8 cellular contexts compared by ENCODE assay signal in genomic region chr12:122079038-122079531, GRCh38. TPM values are rescaled to one million over a fixed set of nuclear protein-coding genes. Genes with fewer than 3 reads are reported as not detected.
DNase-seq lines count a peak whose midpoint lies in the region; ATAC-seq, FAIRE-seq and TF ChIP-seq lines count a peak whose summit lies in the region.

No MANE protein-coding gene starts in this region.

- CTCF ChIA-PET in A549 (lab: Yijun Ruan, JAX) (interaction anchor here (0.6 to 32.3 kb wide), 5 partner anchors 10 to 45 kb away, joined by 3 to 850 read pairs (median 4); no protein-coding TSS in a partner anchor), PC-3 (lab: Charles Lee) (interaction anchor here (0.5 to 1.6 kb wide), 3 partner anchors 43 to 276 kb away, joined by 3 to 5 read pairs (median 3); no protein-coding TSS in a partner anchor)

- H3K9ac ChIP-seq in PC-3 (ENCODE audit: low read length) = peak overlapping the region; percentile 79

- H3K9me3 ChIP-seq in A549 (no peaks in the 10 kb centered on the region), PC-3 (ENCODE audit: low read length) (no peaks in the 10 kb centered on the region), lung (ENCODE audit: control insufficient read depth in 2 of 2, insufficient read depth in 1 of 2, low read length in 1 of 2) (no peaks in the 10 kb centered on the region), thymus (ENCODE audit: control insufficient read depth) (no peaks in the 10 kb centered on the region)

- H3K4me2 ChIP-seq in A549 = peak overlapping the region; percentile 93
- H3K4me2 ChIP-seq in PC-3 (ENCODE audit: low read length) = peak overlapping the region; percentile 93

- H3K27me3 ChIP-seq in PC-3 (ENCODE audit: low read length) = no peaks in the 10 kb centered on the region
- H3K27me3 ChIP-seq in lung (ENCODE audit: control insufficient read depth, insufficient read depth) = no peaks in the 10 kb centered on the region
- no peaks in the 10 kb centered on the region for H3K27me3 ChIP-seq in thymus (ENCODE audit: control insufficient read depth, insufficient read depth)

- H3K79me2 ChIP-seq in PC-3 (ENCODE audit: low read length) = peaks cover 52% of the 10 kb centered on the region

- no peaks in the 10 kb centered on the region for H3K36me3 ChIP-seq in PC-3 (ENCODE audit: low read depth, low read length)
- H3K36me3 ChIP-seq in lung (ENCODE audit: control insufficient read depth in 2 of 2, insufficient read depth in 2 of 2, low read length in 2 of 2) = peaks cover 0 to 3% of the 10 kb centered on the region in 2 donors
- no peaks in the 10 kb centered on the region for H3K36me3 ChIP-seq in thymus (ENCODE audit: control insufficient read depth, insufficient read depth)

- no peak for FAIRE-seq in A549 (lab: Jason Lieb, UNC)

- TF ChIP-seq EP300 in A549 (IDR thresholded peaks at IDR 0.05) = no peak

- H3K4me1 ChIP-seq in A549 (peaks cover 42% of the 10 kb centered on the region), PC-3 (ENCODE audit: insufficient read depth, low read length) (peaks cover 27% of the 10 kb centered on the region), lung (ENCODE audit: control insufficient read depth in 2 of 2, insufficient read depth in 2 of 2, low read length in 2 of 2) (peaks cover 15 to 18% of the 10 kb centered on the region in 2 donors), thymus (ENCODE audit: control insufficient read depth, insufficient read depth, low read length) (peaks cover 19% of the 10 kb centered on the region)

- peaks cover 14% of the 10 kb centered on the region for H3K36me3 Mint-ChIP-seq in central memory CD8-positive, alpha-beta T cell (ENCODE audit: insufficient read depth)

- TF ChIP-seq POLR2A in A549 (IDR thresholded peaks at IDR 0.05; ENCODE audit: low read length) = no peak

- H4K20me1 ChIP-seq in PC-3 (ENCODE audit: low read length) = peaks cover 23% of the 10 kb centered on the region

- H3K27ac Mint-ChIP-seq in central memory CD8-positive, alpha-beta T cell (ENCODE audit: low read depth) = peak overlapping the region; percentile 86

- ATAC-seq in A549 (peak; percentile 11 to 37; a peak in 5 of 6 replicates), GM19025 (IDR thresholded peaks at IDR 0.05; ENCODE audit: low read depth, unreplicated experiment) (peak; percentile 11), PC-3 (peak; percentile 16), lung (ENCODE audit: insufficient read depth, low FRiP score) (no peak)
- ATAC-seq in central memory CD8-positive, alpha-beta T cell (replicated peaks; ENCODE audit: extremely low read depth, poor library complexity, severe bottlenecking) = no peak

- peaks cover 9% of the 10 kb centered on the region for H3F3A ChIP-seq in PC-3 (ENCODE audit: low read length, unreplicated experiment)

- WGBS in A549 (ENCODE audit: missing lambda C conversion rate) = 3% methylated on average over 24 of the region's 37 CpGs
- WGBS in lung, 2 donors = 1% methylated on average over 35 to 37 of the region's 37 CpGs
- WGBS in thymus = under 1% methylated on average over 37 of the region's 37 CpGs

- no peaks in the 10 kb centered on the region for H3K9me2 ChIP-seq in PC-3 (replicated peaks; ENCODE audit: low read length)

- no peak for TF ChIP-seq RAD21 in A549 (conservative IDR thresholded peaks at IDR 0.05 in 1 of 2, IDR thresholded peaks at IDR 0.05 in 1 of 2)

- H3K4me1 Mint-ChIP-seq in central memory CD8-positive, alpha-beta T cell = peaks cover 50% of the 10 kb centered on the region

- no peak overlapping the region for H2AFZ ChIP-seq in PC-3 (ENCODE audit: low read length)

- H3K4me3 Mint-ChIP-seq in central memory CD8-positive, alpha-beta T cell = peak overlapping the region; percentile 89

- peak overlapping the region; percentile 94 for H3K4me3 ChIP-seq in A549
- peak overlapping the region; percentile 81 for H3K4me3 ChIP-seq in PC-3 (ENCODE audit: low read length)
- peak overlapping the region; percentile 87 for H3K4me3 ChIP-seq in lung
- peak overlapping the region; percentile 95 for H3K4me3 ChIP-seq in thymus (ENCODE audit: low read length)

- H3K27ac ChIP-seq in A549 (peak overlapping the region; percentile 88 to 98), PC-3 (ENCODE audit: low read length) (peak overlapping the region; percentile 2; the same call in 1 of the 2 replicates), lung (ENCODE audit: low read depth in 1 of 2, low read length in 1 of 2) (peak overlapping the region; percentile 88 to 95), thymus (ENCODE audit: low read depth) (peak overlapping the region; percentile 90)

- no peak for TF ChIP-seq CTCF in A549 (IDR thresholded peaks at IDR 0.05)
- TF ChIP-seq CTCF in PC-3 (conservative IDR thresholded peaks at IDR 0.05; ENCODE audit: low read depth, low read length) = no peak
- TF ChIP-seq CTCF in lung (IDR thresholded peaks at IDR 0.05; ENCODE audit: control extremely low read depth, extremely low read depth) = no peak

- BruUV-seq in PC-3 (replicated peaks; lab: Mats Ljungman, UMichigan) = no TSS peak

- no peaks in the 10 kb centered on the region for H3K27me3 Mint-ChIP-seq in central memory CD8-positive, alpha-beta T cell

- peak in 1 of 2 experiments; percentile 48 for DNase-seq in A549 (ENCODE audit: low read depth in 1 of 2, low spot score in 1 of 2)
- DNase-seq in PC-3 = peak; percentile 39
- DNase-seq in central memory CD8-positive, alpha-beta T cell (ENCODE audit: low spot score in 2 of 2) = no peak
- no peak for DNase-seq in lung (ENCODE audit: low spot score)
- no peak for DNase-seq in effector CD4-positive, alpha-beta T cell
- DNase-seq in GM19238 (ENCODE audit: insufficient read length, low spot score) = no peak

- POLR2A ChIA-PET in A549 (lab: Yijun Ruan, JAX) = interaction anchor here (0.7 to 1.4 kb wide), 7 partner anchors 10 to 44 kb away, joined by 4 to 14 read pairs (median 8); no protein-coding TSS in a partner anchor
- POLR2A ChIA-PET in PC-3 (lab: Charles Lee; ENCODE audit: unreplicated experiment) = interaction anchor here (0.6 to 1.1 kb wide), 4 partner anchors 9 to 452 kb away, joined by 5 to 11 read pairs (median 6); no protein-coding TSS in a partner anchor

- intact Hi-C loops in PC-3 (cut with micrococcal nuclease) = no loop called here

- no peaks in the 10 kb centered on the region for H3K9me3 Mint-ChIP-seq in central memory CD8-positive, alpha-beta T cell

TF ChIP-seq in A549, 52 proteins besides CTCF, POLR2A, EP300 and RAD21 (continues in another document):
- TF ChIP-seq RFX5 (IDR thresholded peaks at IDR 0.05) (no peak), USF2 (IDR thresholded peaks at IDR 0.05) (peak; percentile 29; the same call in 1 of the 2 replicates), BHLHE40 (IDR thresholded peaks at IDR 0.05; ENCODE audit: low read depth, low read length) (no peak), HDAC2 (IDR thresholded peaks at IDR 0.05) (no peak), SMC3 (IDR thresholded peaks at IDR 0.05) (no peak), ZC3H11A (IDR thresholded peaks at IDR 0.05) (no peak), HMGXB4 (CRISPR knock-in tag; IDR thresholded peaks at IDR 0.05; ENCODE audit: borderline replicate concordance) (no peak), EHMT2 (IDR thresholded peaks at IDR 0.05; ENCODE audit: low read depth) (no peak), JUN (IDR thresholded peaks at IDR 0.05) (no peak), ZSCAN20 (CRISPR knock-in tag; IDR thresholded peaks at IDR 0.05) (no peak), TFCP2L1 (CRISPR knock-in tag; IDR thresholded peaks at IDR 0.05) (no peak), CBX8 (IDR thresholded peaks at IDR 0.05) (no peak)
- TF ChIP-seq, protein P1, sequence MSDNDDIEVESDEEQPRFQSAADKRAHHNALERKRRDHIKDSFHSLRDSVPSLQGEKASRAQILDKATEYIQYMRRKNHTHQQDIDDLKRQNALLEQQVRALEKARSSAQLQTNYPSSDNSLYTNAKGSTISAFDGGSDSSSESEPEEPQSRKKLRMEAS (IDR thresholded peaks at IDR 0.05) = peak; percentile 7; the same call in 1 of the 2 replicates

RNA-seq across cellular contexts. Expression of gene MLXIP, which starts 0.5 kb away (rescaled TPM):
- 7.0 and 11.6 TPM in 2 replicates for polyA plus RNA-seq in A549 (2011; rRNA removed)
- 11.5 and 15.8 TPM in 2 replicates for polyA plus RNA-seq in A549 (2012; cell fraction: cytosol; rRNA removed)
- 36.8 and 38.6 TPM in 2 replicates for polyA plus RNA-seq in A549 (2012; cell fraction: nucleus; rRNA removed)
- polyA plus RNA-seq in A549 (2017; fragmentation: RNase III; extraction: RNeasy Plus Mini Kit Qiagen cat#74134 plus additional on column Dnase treatment) = 18.1 to 21.4 TPM (median 21.2 TPM) in 3 replicates
- polyA minus RNA-seq in A549 (2011; rRNA and poly(A)+ RNA removed) = 19.7 and 23.3 TPM in 2 replicates
- 16.7 and 21.8 TPM in 2 replicates for total RNA-seq in PC-3 (2014; rRNA removed)
- 10 to 100 TPM; 47.0 to 58.8 TPM for total RNA-seq in lung
- 10 to 100 TPM; 29.1 to 30.5 TPM for polyA plus RNA-seq in lung
- polyA plus RNA-seq in thymus = 31.9 TPM

RNA-seq across cellular contexts. Expression of gene BCL7A, which starts 57.4 kb away (rescaled TPM):
- polyA plus RNA-seq in A549 (2011; rRNA removed) (9.4 and 9.8 TPM in 2 replicates), A549 (2017; fragmentation: RNase III; extraction: RNeasy Plus Mini Kit Qiagen cat#74134 plus additional on column Dnase treatment) (6.7 to 9.2 TPM (median 6.8 TPM) in 3 replicates), lung (1 to 10 TPM; 3.4 to 4.5 TPM), thymus (5.5 TPM)
- polyA plus RNA-seq in A549 (2012; cell fraction: cytosol; rRNA removed) = 11.1 and 13.2 TPM in 2 replicates
- polyA plus RNA-seq in A549 (2012; cell fraction: nucleus; rRNA removed) = 13.0 and 15.7 TPM in 2 replicates
- 9.3 and 10.6 TPM in 2 replicates for polyA minus RNA-seq in A549 (2011; rRNA and poly(A)+ RNA removed)
- total RNA-seq in PC-3 (2014; rRNA removed) (31.6 and 32.5 TPM in 2 replicates), lung (10 to 100 TPM; 13.2 to 21.2 TPM)

Comparison
In these comparisons a context has a peak if more than half of its experiments do, and no peak if none do; other contexts are left out.
1. ATAC-seq: peak in A549 (2 of 2), GM19025 (single experiment) and PC-3 (single experiment); none in central memory CD8-positive, alpha-beta T cell (single experiment) and lung (single experiment).
2. H3K27ac ChIP-seq: peak in every context shown above with its lines; median percentile 93 in A549; 92 in lung; 90 in thymus; 2 in PC-3.
3. Peak in every context shown above with its lines, with median percentiles within 50 percentile points of each other: H3K4me3 ChIP-seq.